ENCODE assay signal across 8 cellular contexts in the genomic region with DNA sequence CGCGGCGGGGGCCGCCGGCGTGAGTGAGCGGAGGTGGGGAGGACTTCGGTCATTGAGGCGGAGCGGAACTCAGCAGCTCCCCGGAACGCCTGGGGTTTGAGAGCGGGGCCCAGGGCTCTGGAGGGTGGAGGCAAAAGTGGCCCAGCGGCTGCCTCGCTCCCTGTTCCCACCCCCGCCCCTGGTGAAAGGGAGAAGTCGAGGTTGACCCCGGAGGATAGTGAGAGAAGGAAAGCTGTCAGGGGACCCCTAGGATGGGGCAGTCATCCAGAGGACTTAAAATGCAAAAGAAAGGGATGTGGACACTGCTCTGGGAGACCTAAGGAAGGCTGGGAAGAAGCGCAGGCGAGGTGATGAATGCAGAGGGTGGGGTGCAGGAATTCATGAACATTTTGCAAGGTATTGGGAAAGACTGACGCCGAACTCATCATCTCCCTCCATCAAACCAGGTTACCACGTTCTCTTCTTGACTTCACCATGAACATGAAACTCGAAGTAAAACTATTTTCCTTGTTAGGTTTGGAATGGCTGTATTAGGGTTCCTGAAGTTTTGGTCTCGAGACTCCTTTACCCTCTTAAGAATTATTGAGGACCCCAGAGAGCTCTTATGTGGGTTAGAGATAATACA. TPM values are rescaled to one million over a fixed set of nuclear protein-coding genes. Genes with fewer than 3 reads are reported as not detected.
DNase-seq lines count a peak whose midpoint lies in the region; ATAC-seq, FAIRE-seq and TF ChIP-seq lines count a peak whose summit lies in the region.

No MANE protein-coding gene starts in this region.

- peak overlapping the region; percentile 67 to 79 for H3K9ac ChIP-seq in stomach smooth muscle (ENCODE audit: low read length in 2 of 2)

- H3K27me3 ChIP-seq in H7 (ENCODE audit: control insufficient read depth, insufficient read depth, low read length) (no peaks in the 10 kb centered on the region), bronchial epithelial cell (ENCODE audit: control insufficient read depth, insufficient read depth, low read length) (no peaks in the 10 kb centered on the region), stomach smooth muscle (ENCODE audit: control insufficient read depth in 1 of 2, insufficient read depth in 2 of 2, low read length in 2 of 2) (peaks cover 0 to 4% of the 10 kb centered on the region in 2 donors)

- H3K36me3 ChIP-seq in H7 (replicated peaks; ENCODE audit: control insufficient read depth, insufficient read depth, low read length) (no peaks in the 10 kb centered on the region), bronchial epithelial cell (ENCODE audit: control insufficient read depth, insufficient read depth, low read length) (peaks cover 1% of the 10 kb centered on the region), stomach smooth muscle (ENCODE audit: control insufficient read depth in 2 of 2, insufficient read depth in 2 of 2, low read length in 2 of 2) (no peaks in the 10 kb centered on the region)

- H3K9me3 ChIP-seq in stomach smooth muscle (ENCODE audit: control insufficient read depth in 2 of 2, low read length in 2 of 2) = no peaks in the 10 kb centered on the region

- H3K4me3 ChIP-seq in GM08714 (ENCODE audit: low read length) (peak overlapping the region; percentile 97), H7 (ENCODE audit: insufficient read depth, low read depth, low read length) (peak overlapping the region; percentile 66), bronchial epithelial cell (ENCODE audit: low read depth, low read length) (peak overlapping the region; percentile 66), stomach smooth muscle (ENCODE audit: low read length in 2 of 2) (peak overlapping the region; percentile 70 to 76)

- peak overlapping the region; percentile 64 for H3K27ac ChIP-seq in stomach smooth muscle (ENCODE audit: low read length)

- FAIRE-seq in bronchial epithelial cell (lab: Jason Lieb, UNC) = peak; percentile 43

- no peak for TF ChIP-seq CTCF in bronchial epithelial cell (IDR thresholded peaks at IDR 0.05; ENCODE audit: insufficient read depth, low read length, severe bottlenecking)

- peaks cover 7% of the 10 kb centered on the region for H3K4me1 ChIP-seq in stomach smooth muscle (ENCODE audit: control insufficient read depth, insufficient read depth, low read length)

- intact Hi-C loops in left colon (cut with DNase I, micrococcal nuclease) = no loop called here

- DNase-seq in H7 = no peak
- peak; percentile 75 for DNase-seq in NCI-H2107 (lab: John Stamatoyannopoulos, UW)
- DNase-seq in bronchial epithelial cell (ENCODE audit: low read depth) = peak; percentile 82
- peak; percentile 49 to 70 for DNase-seq in left colon
- DNase-seq in NCI-H1092 treated with DMSO at 0.1 percent for 48 hours (lab: John Stamatoyannopoulos, UW) = no peak
- DNase-seq in cerebellum (ENCODE audit: low spot score) = no peak

- peak; percentile 44 for ATAC-seq in left colon

RNA-seq across cellular contexts. Expression of a gene that starts 0.8 kb away (rescaled TPM):
- 18.9 and 28.6 TPM in 2 replicates for total RNA-seq in H7 (2014; rRNA removed; shearing (Covaris generic))
- total RNA-seq in bronchial epithelial cell = 62.4 and 64.6 TPM in 2 replicates
- total RNA-seq in left colon = 10 to 100 TPM; 19.8 to 22.9 TPM
- 31.1 TPM for total RNA-seq in cerebellum

RNA-seq across cellular contexts. Expression of a gene that starts 43.2 kb away (rescaled TPM):
- 0.26 and 0.42 TPM in 2 replicates for total RNA-seq in H7 (2014; rRNA removed; shearing (Covaris generic))
- total RNA-seq in bronchial epithelial cell (0.26 TPM in 1 of 2 replicates, not detected in the other), left colon (under 1 TPM in 1 of 2 donors, not detected in 1; 0.15 TPM), cerebellum (0.45 TPM)

Comparison
In these comparisons a context has a peak if more than half of its experiments do, and no peak if none do; other contexts are left out.
1. DNase-seq: peak in NCI-H2107 (single experiment), bronchial epithelial cell (single experiment) and left colon (2 of 2); none in H7 (single experiment), NCI-H1092 treated with DMSO at 0.1 percent for 48 hours (single experiment) and cerebellum (single experiment).
2. Peak in every context shown above with its lines, with median percentiles within 50 percentile points of each other: H3K4me3 ChIP-seq.